31 cellular contexts compared by ENCODE assay signal in genomic region chrX:119389214-119389613, GRCh38. TPM values are rescaled to one million over a fixed set of nuclear protein-coding genes. Genes with fewer than 3 reads are reported as not detected.
DNase-seq lines count a peak whose midpoint lies in the region; ATAC-seq lines count a peak whose summit lies in the region.
"Had no signal": no experiment of that assay in that cellular context is flagged by ENCODE, and none has a peak within 500 bp of the region (broad histone marks: within the 10 kb centered on the region; RNA-seq: fewer than 3 reads in every experiment).

No MANE protein-coding gene starts in this region.

- no peaks in the 10 kb centered on the region for H3K9me3 ChIP-seq in duodenal mucosa (ENCODE audit: control insufficient read depth in 1 of 2, low read length in 2 of 2)
- H3K9me3 ChIP-seq: adrenal gland, HAP-1, right atrium auricular region, testis had no signal

- no peak for DNase-seq in memory B cell (ENCODE audit: low spot score in 2 of 2)
- no peak for DNase-seq in activated effector memory CD4-positive, alpha-beta T cell treated with Interleukin-2 at 50 U/mL for 16 hours
- no peak for DNase-seq in NCI-H2081 treated with DMSO at 0.1 percent for 48 hours (lab: John Stamatoyannopoulos, UW)
- no peak for DNase-seq in NCI-H1417 (lab: John Stamatoyannopoulos, UW)
- DNase-seq: activated CD4-positive, alpha-beta T cell treated with anti-CD3 and anti-CD28 coated beads, Interleukin-2, amount 50 U/mL, for 4 hours; activated CD4-positive, CD25-positive, alpha-beta regulatory T cell; activated CD8-positive, alpha-beta memory T cell treated with anti-CD3 and anti-CD28 coated beads, Interleukin-2, amount 10 ng/mL, durations not matched to agents 7 days and 5 days; activated naive CD4-positive, alpha-beta T cell treated with anti-CD3 and anti-CD28 coated beads for 36 hours; activated T-cell treated with anti-CD3 and anti-CD28 coated beads, Interleukin-2, amount 50 U/mL, for 4 hours; adrenal gland; central memory CD4-positive, alpha-beta T cell; DND-41; dorsolateral prefrontal cortex; GF-D8; immature natural killer cell; IMR-90; NCI-H1694 treated with DMSO at 0.1 percent for 48 hours; NCI-H2171 treated with DMSO at 0.1 percent for 48 hours; NCI-H510A; RPMI8226; stimulated activated CD4-positive, alpha-beta T cell treated with anti-CD3 and anti-CD28 coated beads, Interleukin-1b, Interleukin-23, amount 100 ng/mL, for 48 hours; testis had no signal

- H3K9ac ChIP-seq in duodenal mucosa (ENCODE audit: low read depth in 1 of 2, low read length in 2 of 2): peak overlapping the region in 1 of 2 donors; percentile 33
- H3K9ac ChIP-seq: neural progenitor cell had no signal

- ATAC-seq in memory B cell (ENCODE audit: low read depth) (no peak), HG03139 (IDR thresholded peaks at IDR 0.05; ENCODE audit: unreplicated experiment) (no peak)
- ATAC-seq: activated CD8-positive, alpha-beta memory T cell treated with anti-CD3 and anti-CD28 coated beads, Interleukin-2, amount 10 ng/mL, durations not matched to agents 7 days and 5 days; activated T-cell treated with anti-CD3 and anti-CD28 coated beads, Interleukin-2, amount 50 U/mL, for 4 hours had no signal

- H3K27me3 Mint-ChIP-seq in IgD-negative memory B cell (peaks cover 4% of the 10 kb centered on the region), memory B cell (no peaks in the 10 kb centered on the region)
- H3K27me3 Mint-ChIP-seq: activated CD8-positive, alpha-beta memory T cell treated with anti-CD3 and anti-CD28 coated beads, Interleukin-2, amount 10 ng/mL, durations not matched to agents 7 days and 5 days; stimulated activated naive CD8-positive, alpha-beta T cell treated with anti-CD3 and anti-CD28 coated beads, Interleukin-15, Interleukin-2, amounts not matched to agents 100 ng/mL and 50 ng/mL, for 24 hours had no signal

- peaks cover 14 to 15% of the 10 kb centered on the region in 2 donors for H3K4me1 ChIP-seq in duodenal mucosa (ENCODE audit: control insufficient read depth in 1 of 2, insufficient read depth in 2 of 2, low read length in 2 of 2)
- H3K4me1 ChIP-seq: adrenal gland, HAP-1, neural progenitor cell, right atrium auricular region, testis had no signal

- no peaks in the 10 kb centered on the region for H3K36me3 Mint-ChIP-seq in IgD-negative memory B cell
- H3K36me3 Mint-ChIP-seq in memory B cell: no peaks in the 10 kb centered on the region
- H3K36me3 Mint-ChIP-seq: activated CD8-positive, alpha-beta memory T cell treated with anti-CD3 and anti-CD28 coated beads, Interleukin-2, amount 10 ng/mL, durations not matched to agents 7 days and 5 days; immature natural killer cell; neural progenitor cell had no signal

- H3K9me3 Mint-ChIP-seq in IgD-negative memory B cell: peaks cover 0 to 1% (median 0%) of the 10 kb centered on the region in 3 donors
- no peaks in the 10 kb centered on the region for H3K9me3 Mint-ChIP-seq in memory B cell
- H3K9me3 Mint-ChIP-seq: activated naive CD4-positive, alpha-beta T cell treated with anti-CD3 and anti-CD28 coated beads for 36 hours; activated T-cell treated with anti-CD3 and anti-CD28 coated beads, Interleukin-2, amount 50 U/mL, for 4 hours; immature natural killer cell; stimulated activated naive CD8-positive, alpha-beta T cell treated with anti-CD3 and anti-CD28 coated beads, Interleukin-15, Interleukin-2, amounts not matched to agents 100 ng/mL and 50 ng/mL, for 24 hours; T-helper 1 cell treated with Interleukin-12 subunit alpha and Interleukin-12 subunit beta and Interleukin-4 antibody, amounts not matched to agents 30 μg/mL and 1 μg/mL, for 36 hours had no signal

- H3K36me3 ChIP-seq in duodenal mucosa (ENCODE audit: control insufficient read depth in 1 of 2, insufficient read depth in 2 of 2, low read length in 2 of 2): no peaks in the 10 kb centered on the region
- H3K36me3 ChIP-seq: adrenal gland, HAP-1, neural progenitor cell, right atrium auricular region had no signal

- H3K4me3 ChIP-seq in duodenal mucosa (ENCODE audit: low read depth in 1 of 2, low read length in 2 of 2): peak overlapping the region; percentile 46 to 48
- H3K4me3 ChIP-seq: adrenal gland, dorsolateral prefrontal cortex, HAP-1, neural progenitor cell, right atrium auricular region, testis had no signal

- no peaks in the 10 kb centered on the region for H3K27me3 ChIP-seq in duodenal mucosa (ENCODE audit: control insufficient read depth in 1 of 2, insufficient read depth in 2 of 2, low read length in 2 of 2)
- H3K27me3 ChIP-seq: adrenal gland, neural progenitor cell, right atrium auricular region, testis had no signal

- peak overlapping the region in 1 of 3 donors; percentile 28 for H3K27ac Mint-ChIP-seq in IgD-negative memory B cell
- no peak overlapping the region for H3K27ac Mint-ChIP-seq in memory B cell
- H3K27ac Mint-ChIP-seq: activated CD8-positive, alpha-beta memory T cell treated with anti-CD3 and anti-CD28 coated beads, Interleukin-2, amount 10 ng/mL, durations not matched to agents 7 days and 5 days; activated naive CD4-positive, alpha-beta T cell treated with anti-CD3 and anti-CD28 coated beads for 36 hours; immature natural killer cell; neural progenitor cell; stimulated activated naive CD8-positive, alpha-beta T cell treated with anti-CD3 and anti-CD28 coated beads, Interleukin-15, Interleukin-2, amounts not matched to agents 100 ng/mL and 50 ng/mL, for 24 hours; T-helper 1 cell treated with Interleukin-12 subunit alpha and Interleukin-12 subunit beta and Interleukin-4 antibody, amounts not matched to agents 30 μg/mL and 1 μg/mL, for 36 hours had no signal

- H3K4me3 Mint-ChIP-seq in IgD-negative memory B cell (peak overlapping the region in 3 of 4 donors; percentile 9 to 59 (median 33)), memory B cell (peak overlapping the region; percentile 64)
- H3K4me3 Mint-ChIP-seq: activated CD8-positive, alpha-beta memory T cell treated with anti-CD3 and anti-CD28 coated beads, Interleukin-2, amount 10 ng/mL, durations not matched to agents 7 days and 5 days; activated naive CD4-positive, alpha-beta T cell treated with anti-CD3 and anti-CD28 coated beads for 36 hours; activated T-cell treated with anti-CD3 and anti-CD28 coated beads, Interleukin-2, amount 50 U/mL, for 4 hours; immature natural killer cell; neural progenitor cell; stimulated activated naive CD8-positive, alpha-beta T cell treated with anti-CD3 and anti-CD28 coated beads, Interleukin-15, Interleukin-2, amounts not matched to agents 100 ng/mL and 50 ng/mL, for 24 hours; T-helper 1 cell treated with Interleukin-12 subunit alpha and Interleukin-12 subunit beta and Interleukin-4 antibody, amounts not matched to agents 30 μg/mL and 1 μg/mL, for 36 hours had no signal

- H3K4me1 Mint-ChIP-seq in IgD-negative memory B cell (peaks cover 0 to 5% (median 2%) of the 10 kb centered on the region in 3 donors), memory B cell (peaks cover 5% of the 10 kb centered on the region)
- H3K4me1 Mint-ChIP-seq: activated CD8-positive, alpha-beta memory T cell treated with anti-CD3 and anti-CD28 coated beads, Interleukin-2, amount 10 ng/mL, durations not matched to agents 7 days and 5 days; immature natural killer cell had no signal

- H3K27ac ChIP-seq in duodenal mucosa (ENCODE audit: low read depth, low read length): no peak overlapping the region
- H3K27ac ChIP-seq: adrenal gland, C4-2B, dorsolateral prefrontal cortex, neural progenitor cell, right atrium auricular region, testis had no signal

RNA-seq across cellular contexts. Expression of gene SLC25A43, which starts 9.9 kb away (rescaled TPM):
- 12.5 TPM for polyA plus RNA-seq in IgD-negative memory B cell
